21 cellular contexts compared by ENCODE assay signal in the genomic region with DNA sequence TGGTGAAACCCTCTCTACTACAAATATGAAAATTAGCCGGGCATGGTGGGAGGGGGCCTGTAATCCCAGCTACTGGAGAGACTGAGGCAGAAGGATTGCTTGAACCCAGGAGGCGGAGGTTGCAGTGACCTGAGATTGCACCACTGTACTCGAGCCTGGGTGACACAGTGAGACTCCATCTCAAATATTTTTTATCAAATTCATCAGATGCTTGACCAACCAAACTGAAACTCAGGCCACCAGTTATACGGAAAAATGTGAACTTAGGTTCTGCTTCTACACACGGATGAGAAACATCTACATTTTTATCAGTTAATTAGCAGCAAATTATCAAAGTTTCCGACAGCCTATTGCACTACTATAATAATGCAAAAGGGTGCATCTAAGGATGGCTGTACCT. TPM values are rescaled to one million over a fixed set of nuclear protein-coding genes. Genes with fewer than 3 reads are reported as not detected.
DNase-seq lines count a peak whose midpoint lies in the region; ATAC-seq, FAIRE-seq and TF ChIP-seq lines count a peak whose summit lies in the region.
"Had no signal": no experiment of that assay in that cellular context is flagged by ENCODE, and none has a peak within 500 bp of the region (broad histone marks: within the 10 kb centered on the region; RNA-seq: fewer than 3 reads in every experiment).

No MANE protein-coding gene starts in this region.

- peak overlapping the region; percentile 93 for H3K4me3 Mint-ChIP-seq in astrocyte (ENCODE audit: unreplicated experiment)
- no peak overlapping the region for H3K4me3 Mint-ChIP-seq in stimulated activated naive CD8-positive, alpha-beta T cell treated with anti-CD3 and anti-CD28 coated beads, Interleukin-15, amount 100 ng/mL, for 72 hours

- H3K4me2 ChIP-seq in SK-N-SH (peak overlapping the region; percentile 89; the same call in 1 of the 2 replicates), astrocyte (ENCODE audit: low read length) (peak overlapping the region; percentile 83), hepatocyte (peak overlapping the region; percentile 84)

- FAIRE-seq in astrocyte (lab: Jason Lieb, UNC), result no peak
- FAIRE-seq: HTR-8/SVneo, keratinocyte had no signal

- H3K9me3 Mint-ChIP-seq in astrocyte (ENCODE audit: unreplicated experiment), result no peaks in the 10 kb centered on the region
- no peaks in the 10 kb centered on the region for H3K9me3 Mint-ChIP-seq in stimulated activated naive CD8-positive, alpha-beta T cell treated with anti-CD3 and anti-CD28 coated beads, Interleukin-15, amount 100 ng/mL, for 72 hours
- H3K9me3 Mint-ChIP-seq: nephron had no signal

- TF ChIP-seq CTCF in SK-N-SH (IDR thresholded peaks at IDR 0.05) (no peak), astrocyte (IDR thresholded peaks at IDR 0.05; ENCODE audit: insufficient read depth, low read depth, low read length) (no peak), hepatocyte (IDR thresholded peaks at IDR 0.05; ENCODE audit: poor library complexity) (no peak), thoracic aorta (IDR thresholded peaks at IDR 0.05) (no peak)

- H4K20me1 ChIP-seq in SK-N-SH (ENCODE audit: insufficient read depth) (peaks cover 92% of the 10 kb centered on the region), astrocyte (ENCODE audit: insufficient read depth, low read length) (peaks cover 92% of the 10 kb centered on the region), hepatocyte (ENCODE audit: insufficient read depth, poor library complexity, severe bottlenecking) (peaks cover 90% of the 10 kb centered on the region)

- H3K79me2 ChIP-seq in SK-N-SH (ENCODE audit: insufficient read depth) (peaks cover 98% of the 10 kb centered on the region), astrocyte (ENCODE audit: insufficient read depth, low read length) (peaks cover 99% of the 10 kb centered on the region), hepatocyte (peaks cover 95% of the 10 kb centered on the region)

- DNase-seq in SK-N-SH (no peak), astrocyte (ENCODE audit: low read depth) (no peak), hepatocyte (ENCODE audit: low spot score) (no peak), thoracic aorta (ENCODE audit: low spot score) (no peak), NCI-H2196 (lab: John Stamatoyannopoulos, UW; ENCODE audit: unreplicated experiment) (no peak)
- no peak for DNase-seq in stimulated activated naive CD8-positive, alpha-beta T cell treated with anti-CD3 and anti-CD28 coated beads, Interleukin-15, amount 100 ng/mL, for 72 hours
- DNase-seq: activated CD4-positive, alpha-beta T cell treated with anti-CD3 and anti-CD28 coated beads for 4 hours; activated effector memory CD4-positive, alpha-beta T cell treated with Interleukin-2 at 50 U/mL for 16 hours; BE2C; foreskin melanocyte; HCEC 1CT; NCI-H1092 treated with DMSO at 0.1 percent for 48 hours; SHP77; stimulated activated naive CD4-positive, alpha-beta T cell; tibial artery had no signal

- POLR2A ChIA-PET in SK-N-SH (lab: Yijun Ruan, JAX), result no interaction called here

- H3K27ac Mint-ChIP-seq in astrocyte (ENCODE audit: unreplicated experiment), result no peak overlapping the region
- no peak overlapping the region for H3K27ac Mint-ChIP-seq in stimulated activated naive CD8-positive, alpha-beta T cell treated with anti-CD3 and anti-CD28 coated beads, Interleukin-15, amount 100 ng/mL, for 72 hours
- H3K27ac Mint-ChIP-seq: nephron had no signal

- no peaks in the 10 kb centered on the region for H3K9me2 ChIP-seq in SK-N-SH
- H3K9me2 ChIP-seq in hepatocyte (replicated peaks; ENCODE audit: insufficient read depth), result no peaks in the 10 kb centered on the region

- TF ChIP-seq RAD21 in SK-N-SH (IDR thresholded peaks at IDR 0.05; ENCODE audit: low read length), result no peak

- peaks cover 18% of the 10 kb centered on the region for H3K4me1 Mint-ChIP-seq in astrocyte (ENCODE audit: low read depth, unreplicated experiment)
- peaks cover 46% of the 10 kb centered on the region for H3K4me1 Mint-ChIP-seq in stimulated activated naive CD8-positive, alpha-beta T cell treated with anti-CD3 and anti-CD28 coated beads, Interleukin-15, amount 100 ng/mL, for 72 hours

- H3K27me3 ChIP-seq in SK-N-SH (ENCODE audit: insufficient read depth) (no peaks in the 10 kb centered on the region), astrocyte (ENCODE audit: insufficient read depth, low read length) (no peaks in the 10 kb centered on the region), hepatocyte (no peaks in the 10 kb centered on the region), thoracic aorta (replicated peaks; ENCODE audit: insufficient read depth) (no peaks in the 10 kb centered on the region)
- H3K27me3 ChIP-seq: BE2C, tibial artery had no signal

- CTCF ChIA-PET in SK-N-SH (lab: Yijun Ruan, JAX), result no interaction called here

- TF ChIP-seq EP300 in SK-N-SH (IDR thresholded peaks at IDR 0.05; ENCODE audit: borderline replicate concordance in 1 of 2, low read depth in 1 of 2, low read length in 1 of 2), result no peak

- H3K4me1 ChIP-seq in SK-N-SH (ENCODE audit: control insufficient read depth in 1 of 2, insufficient read depth in 2 of 2, low read depth in 1 of 2, low read length in 1 of 2), result peaks cover 3 to 9% of the 10 kb centered on the region in 2 experiments; a peak in 2 of 4 replicates
- H3K4me1 ChIP-seq in astrocyte (ENCODE audit: insufficient read depth, low read length), result peaks cover 22% of the 10 kb centered on the region
- peaks cover 15% of the 10 kb centered on the region for H3K4me1 ChIP-seq in hepatocyte (ENCODE audit: insufficient read depth)
- peaks cover 37 to 64% of the 10 kb centered on the region in 2 donors for H3K4me1 ChIP-seq in thoracic aorta (ENCODE audit: control insufficient read depth in 1 of 2, low read depth in 2 of 2)
- H3K4me1 ChIP-seq: BE2C had no signal

- H3K9me3 ChIP-seq in SK-N-SH (no peaks in the 10 kb centered on the region), astrocyte (ENCODE audit: insufficient read depth, low read depth, low read length) (no peaks in the 10 kb centered on the region), hepatocyte (ENCODE audit: low read depth) (no peaks in the 10 kb centered on the region), thoracic aorta (no peaks in the 10 kb centered on the region)
- H3K9me3 ChIP-seq: BE2C, tibial artery had no signal

- H3F3A ChIP-seq in SK-N-SH (replicated peaks; ENCODE audit: insufficient read depth), result peaks cover 27% of the 10 kb centered on the region

- H2AFZ ChIP-seq in SK-N-SH (ENCODE audit: low read depth) (no peak overlapping the region), astrocyte (ENCODE audit: low read depth, low read length) (no peak overlapping the region), hepatocyte (no peak overlapping the region)

- H3K4me3 ChIP-seq in SK-N-SH (ENCODE audit: low read depth in 2 of 2, low read length in 1 of 2), result 0 out of 4 replicates have a peak overlapping the region, but pooled peaks of 1 of the 2 experiments have one; percentile 8
- H3K4me3 ChIP-seq in astrocyte (ENCODE audit: insufficient read depth, low read depth, low read length), result peak overlapping the region; percentile 45
- H3K4me3 ChIP-seq in hepatocyte, result no peak overlapping the region
- H3K4me3 ChIP-seq in thoracic aorta, result peak overlapping the region; percentile 7
- H3K4me3 ChIP-seq: tibial artery had no signal

- H3K36me3 ChIP-seq in SK-N-SH (replicated peaks in 1 of 2; ENCODE audit: control insufficient read depth in 1 of 2, insufficient read depth in 2 of 2, low read length in 1 of 2), result peaks cover 10 to 64% of the 10 kb centered on the region in 2 experiments
- peaks cover 12% of the 10 kb centered on the region for H3K36me3 ChIP-seq in astrocyte (ENCODE audit: insufficient read depth, low read length)
- H3K36me3 ChIP-seq in hepatocyte (replicated peaks; ENCODE audit: insufficient read depth, low read depth), result no peaks in the 10 kb centered on the region
- H3K36me3 ChIP-seq in thoracic aorta, result no peaks in the 10 kb centered on the region
- H3K36me3 ChIP-seq: BE2C, tibial artery had no signal

- H3K36me3 Mint-ChIP-seq in astrocyte (ENCODE audit: low read depth, unreplicated experiment), result peaks cover 10% of the 10 kb centered on the region

- ATAC-seq in SK-N-SH treated with all-trans-retinoic acid at 6 μM for 48 hours (no peak), thoracic aorta (ENCODE audit: insufficient number of reproducible peaks, low FRiP score, low read depth) (no peak), HG02852 (IDR thresholded peaks at IDR 0.05; ENCODE audit: unreplicated experiment) (no peak)
- ATAC-seq in stimulated activated naive CD8-positive, alpha-beta T cell treated with anti-CD3 and anti-CD28 coated beads, Interleukin-15, amount 100 ng/mL, for 72 hours, result no peak

- no peaks in the 10 kb centered on the region for H3K27me3 Mint-ChIP-seq in astrocyte (ENCODE audit: low read depth, unreplicated experiment)
- no peaks in the 10 kb centered on the region for H3K27me3 Mint-ChIP-seq in stimulated activated naive CD8-positive, alpha-beta T cell treated with anti-CD3 and anti-CD28 coated beads, Interleukin-15, amount 100 ng/mL, for 72 hours

- H3K9ac ChIP-seq in SK-N-SH (no peak overlapping the region), astrocyte (ENCODE audit: low read length) (peak overlapping the region; percentile 33)

- no peak overlapping the region for H3K27ac ChIP-seq in SK-N-SH (ENCODE audit: low read depth in 2 of 2, low read length in 1 of 2)
- H3K27ac ChIP-seq in astrocyte (ENCODE audit: low read depth, low read length), result no peak overlapping the region
- H3K27ac ChIP-seq in hepatocyte, result no peak overlapping the region
- H3K27ac ChIP-seq in thoracic aorta, result no peak overlapping the region
- H3K27ac ChIP-seq: 22Rv1, tibial artery had no signal

- 54% methylated on average over 5 of the region's 6 CpGs for WGBS in SK-N-SH (ENCODE audit: low lambda C conversion rate)
- 76% methylated on average over 6 of the region's 6 CpGs for WGBS in hepatocyte (ENCODE audit: low lambda C conversion rate, missing lambda C conversion rate)

TF ChIP-seq in SK-N-SH treated with all-trans-retinoic acid at 6 μM for 48 hours, 23 proteins besides CTCF, POLR2A, EP300 and RAD21 (continues in another document):
- TF ChIP-seq RARB (CRISPR knock-in tag; IDR thresholded peaks at IDR 0.05), result no peak

RNA-seq across cellular contexts. Expression of a gene that starts 4.8 kb away (rescaled TPM):
- 150 and 208 TPM in 2 replicates for polyA plus RNA-seq in SK-N-SH (2012; rRNA removed)
- polyA plus RNA-seq in SK-N-SH (2012; cell fraction: cytosol; rRNA removed), result 245 and 312 TPM in 2 replicates
- polyA plus RNA-seq in SK-N-SH (2012; cell fraction: nucleus; rRNA removed), result 54.1 and 132 TPM in 2 replicates
- 471 and 472 TPM in 2 replicates for total RNA-seq in astrocyte
- total RNA-seq in hepatocyte, result 363 and 386 TPM in 2 replicates
- 449 and 466 TPM in 2 replicates for polyA plus RNA-seq in hepatocyte
- total RNA-seq in thoracic aorta, result 100 to 1,000 TPM; 136 to 139 TPM

RNA-seq across cellular contexts. Expression of a gene that starts 36.2 kb away (rescaled TPM):
- 7.4 and 9.5 TPM in 2 replicates for polyA plus RNA-seq in SK-N-SH (2012; rRNA removed)
- polyA plus RNA-seq in SK-N-SH (2012; cell fraction: cytosol; rRNA removed), result 5.7 and 7.1 TPM in 2 replicates
- 7.1 and 7.4 TPM in 2 replicates for polyA plus RNA-seq in SK-N-SH (2012; cell fraction: nucleus; rRNA removed)
- total RNA-seq in astrocyte, result 15.3 and 16.2 TPM in 2 replicates
- total RNA-seq in hepatocyte, result 15.9 and 17.2 TPM in 2 replicates
- 8.4 and 12.7 TPM in 2 replicates for polyA plus RNA-seq in hepatocyte
- 10 to 100 TPM; 20.6 to 38.7 TPM for total RNA-seq in thoracic aorta

RNA-seq across cellular contexts. Expression of a gene that starts 48.2 kb away (rescaled TPM):
- polyA plus RNA-seq in SK-N-SH (2012; rRNA removed) (0.03 and 0.05 TPM in 2 replicates), hepatocyte (0.06 and 0.60 TPM in 2 replicates)
- polyA plus RNA-seq in SK-N-SH (2012; cell fraction: cytosol; rRNA removed), result 0.01 and 0.05 TPM in 2 replicates
- polyA plus RNA-seq in SK-N-SH (2012; cell fraction: nucleus; rRNA removed), result 0.13 and 0.28 TPM in 2 replicates
- total RNA-seq in astrocyte (0.23 and 0.36 TPM in 2 replicates), hepatocyte (1.1 and 1.5 TPM in 2 replicates), thoracic aorta (under 1 TPM; 0.14 to 0.95 TPM)
- polyA plus RNA-seq: keratinocyte had no signal
